1 cellular context compared by ENCODE assay signal in the genomic region with DNA sequence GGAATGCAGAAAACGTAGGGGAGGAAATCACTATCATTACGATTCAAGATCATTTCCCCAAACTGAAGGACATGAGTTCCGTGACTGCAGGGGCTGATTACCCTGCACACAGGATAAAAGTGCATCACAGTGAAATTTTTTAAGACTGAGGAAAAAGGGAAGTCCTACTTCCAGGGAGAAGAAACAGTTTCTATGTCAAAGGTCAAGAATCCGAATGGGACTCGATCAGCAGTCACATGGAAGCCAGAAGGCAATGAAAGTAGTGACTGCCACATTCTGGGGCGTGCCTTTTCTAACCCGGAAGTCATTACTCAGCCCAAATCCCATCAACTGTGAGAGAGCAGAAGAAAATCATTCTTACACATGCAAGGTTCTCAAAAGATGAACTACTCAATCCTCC.
TF ChIP-seq lines count a peak whose summit lies in the region.

No MANE protein-coding gene starts in this region.

TF ChIP-seq in HEK293, 187 proteins besides CTCF, POLR2A, EP300 and RAD21:
- TF ChIP-seq PRDM2 (tag by site-specific recombination; IDR thresholded peaks at IDR 0.05; ENCODE audit: borderline replicate concordance) = no peak
- TF ChIP-seq HOXD13 (CRISPR knock-in tag; IDR thresholded peaks at IDR 0.05; ENCODE audit: borderline replicate concordance) = no peak
- no peak for TF ChIP-seq ZNF24 (tag by site-specific recombination; IDR thresholded peaks at IDR 0.05)
- no peak for TF ChIP-seq ZNF155 (tag by site-specific recombination; IDR thresholded peaks at IDR 0.05)
- no peak for TF ChIP-seq WT1 (tag by site-specific recombination; IDR thresholded peaks at IDR 0.05)
- no peak for TF ChIP-seq ZNF629 (tag by site-specific recombination; IDR thresholded peaks at IDR 0.05)
- TF ChIP-seq, protein P1, sequence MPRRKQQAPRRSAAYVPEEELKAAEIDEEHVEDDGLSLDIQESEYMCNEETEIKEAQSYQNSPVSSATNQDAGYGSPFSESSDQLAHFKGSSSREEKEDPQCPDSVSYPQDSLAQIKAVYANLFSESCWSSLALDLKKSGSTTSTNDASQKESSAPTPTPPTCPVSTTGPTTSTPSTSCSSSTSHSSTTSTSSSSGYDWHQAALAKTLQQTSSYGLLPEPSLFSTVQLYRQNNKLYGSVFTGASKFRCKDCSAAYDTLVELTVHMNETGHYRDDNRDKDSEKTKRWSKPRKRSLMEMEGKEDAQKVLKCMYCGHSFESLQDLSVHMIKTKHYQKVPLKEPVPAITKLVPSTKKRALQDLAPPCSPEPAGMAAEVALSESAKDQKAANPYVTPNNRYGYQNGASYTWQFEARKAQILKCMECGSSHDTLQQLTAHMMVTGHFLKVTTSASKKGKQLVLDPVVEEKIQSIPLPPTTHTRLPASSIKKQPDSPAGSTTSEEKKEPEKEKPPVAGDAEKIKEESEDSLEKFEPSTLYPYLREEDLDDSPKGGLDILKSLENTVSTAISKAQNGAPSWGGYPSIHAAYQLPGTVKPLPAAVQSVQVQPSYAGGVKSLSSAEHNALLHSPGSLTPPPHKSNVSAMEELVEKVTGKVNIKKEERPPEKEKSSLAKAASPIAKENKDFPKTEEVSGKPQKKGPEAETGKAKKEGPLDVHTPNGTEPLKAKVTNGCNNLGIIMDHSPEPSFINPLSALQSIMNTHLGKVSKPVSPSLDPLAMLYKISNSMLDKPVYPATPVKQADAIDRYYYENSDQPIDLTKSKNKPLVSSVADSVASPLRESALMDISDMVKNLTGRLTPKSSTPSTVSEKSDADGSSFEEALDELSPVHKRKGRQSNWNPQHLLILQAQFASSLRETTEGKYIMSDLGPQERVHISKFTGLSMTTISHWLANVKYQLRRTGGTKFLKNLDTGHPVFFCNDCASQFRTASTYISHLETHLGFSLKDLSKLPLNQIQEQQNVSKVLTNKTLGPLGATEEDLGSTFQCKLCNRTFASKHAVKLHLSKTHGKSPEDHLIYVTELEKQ (tag by site-specific recombination; IDR thresholded peaks at IDR 0.05; ENCODE audit: borderline replicate concordance) = no peak
- no peak for TF ChIP-seq EGR2 (tag by site-specific recombination; IDR thresholded peaks at IDR 0.05; ENCODE audit: low read depth)
- TF ChIP-seq, protein P2, sequence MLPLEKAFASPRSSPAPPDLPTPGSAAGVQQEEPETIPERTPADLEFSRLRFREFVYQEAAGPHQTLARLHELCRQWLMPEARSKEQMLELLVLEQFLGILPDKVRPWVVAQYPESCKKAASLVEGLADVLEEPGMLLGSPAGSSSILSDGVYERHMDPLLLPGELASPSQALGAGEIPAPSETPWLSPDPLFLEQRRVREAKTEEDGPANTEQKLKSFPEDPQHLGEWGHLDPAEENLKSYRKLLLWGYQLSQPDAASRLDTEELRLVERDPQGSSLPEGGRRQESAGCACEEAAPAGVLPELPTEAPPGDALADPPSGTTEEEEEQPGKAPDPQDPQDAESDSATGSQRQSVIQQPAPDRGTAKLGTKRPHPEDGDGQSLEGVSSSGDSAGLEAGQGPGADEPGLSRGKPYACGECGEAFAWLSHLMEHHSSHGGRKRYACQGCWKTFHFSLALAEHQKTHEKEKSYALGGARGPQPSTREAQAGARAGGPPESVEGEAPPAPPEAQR (tag by site-specific recombination; IDR thresholded peaks at IDR 0.05) = no peak
- TF ChIP-seq ZNF174 (tag by site-specific recombination; IDR thresholded peaks at IDR 0.05) = no peak
- TF ChIP-seq, protein P3, sequence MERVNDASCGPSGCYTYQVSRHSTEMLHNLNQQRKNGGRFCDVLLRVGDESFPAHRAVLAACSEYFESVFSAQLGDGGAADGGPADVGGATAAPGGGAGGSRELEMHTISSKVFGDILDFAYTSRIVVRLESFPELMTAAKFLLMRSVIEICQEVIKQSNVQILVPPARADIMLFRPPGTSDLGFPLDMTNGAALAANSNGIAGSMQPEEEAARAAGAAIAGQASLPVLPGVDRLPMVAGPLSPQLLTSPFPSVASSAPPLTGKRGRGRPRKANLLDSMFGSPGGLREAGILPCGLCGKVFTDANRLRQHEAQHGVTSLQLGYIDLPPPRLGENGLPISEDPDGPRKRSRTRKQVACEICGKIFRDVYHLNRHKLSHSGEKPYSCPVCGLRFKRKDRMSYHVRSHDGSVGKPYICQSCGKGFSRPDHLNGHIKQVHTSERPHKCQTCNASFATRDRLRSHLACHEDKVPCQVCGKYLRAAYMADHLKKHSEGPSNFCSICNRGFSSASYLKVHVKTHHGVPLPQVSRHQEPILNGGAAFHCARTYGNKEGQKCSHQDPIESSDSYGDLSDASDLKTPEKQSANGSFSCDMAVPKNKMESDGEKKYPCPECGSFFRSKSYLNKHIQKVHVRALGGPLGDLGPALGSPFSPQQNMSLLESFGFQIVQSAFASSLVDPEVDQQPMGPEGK (tag by site-specific recombination; IDR thresholded peaks at IDR 0.05) = no peak
- no peak for TF ChIP-seq ZNF391 (tag by site-specific recombination; IDR thresholded peaks at IDR 0.05; ENCODE audit: borderline replicate concordance, low read depth)
- TF ChIP-seq, protein P4, sequence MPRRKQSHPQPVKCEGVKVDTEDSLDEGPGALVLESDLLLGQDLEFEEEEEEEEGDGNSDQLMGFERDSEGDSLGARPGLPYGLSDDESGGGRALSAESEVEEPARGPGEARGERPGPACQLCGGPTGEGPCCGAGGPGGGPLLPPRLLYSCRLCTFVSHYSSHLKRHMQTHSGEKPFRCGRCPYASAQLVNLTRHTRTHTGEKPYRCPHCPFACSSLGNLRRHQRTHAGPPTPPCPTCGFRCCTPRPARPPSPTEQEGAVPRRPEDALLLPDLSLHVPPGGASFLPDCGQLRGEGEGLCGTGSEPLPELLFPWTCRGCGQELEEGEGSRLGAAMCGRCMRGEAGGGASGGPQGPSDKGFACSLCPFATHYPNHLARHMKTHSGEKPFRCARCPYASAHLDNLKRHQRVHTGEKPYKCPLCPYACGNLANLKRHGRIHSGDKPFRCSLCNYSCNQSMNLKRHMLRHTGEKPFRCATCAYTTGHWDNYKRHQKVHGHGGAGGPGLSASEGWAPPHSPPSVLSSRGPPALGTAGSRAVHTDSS (tag by site-specific recombination; IDR thresholded peaks at IDR 0.05) = no peak
- no peak for TF ChIP-seq ZNF324 (tag by site-specific recombination; IDR thresholded peaks at IDR 0.05)
- no peak; the same call in 1 of the 2 replicates for TF ChIP-seq ZNF548 (tag by site-specific recombination; IDR thresholded peaks at IDR 0.05)
- TF ChIP-seq, protein P5, sequence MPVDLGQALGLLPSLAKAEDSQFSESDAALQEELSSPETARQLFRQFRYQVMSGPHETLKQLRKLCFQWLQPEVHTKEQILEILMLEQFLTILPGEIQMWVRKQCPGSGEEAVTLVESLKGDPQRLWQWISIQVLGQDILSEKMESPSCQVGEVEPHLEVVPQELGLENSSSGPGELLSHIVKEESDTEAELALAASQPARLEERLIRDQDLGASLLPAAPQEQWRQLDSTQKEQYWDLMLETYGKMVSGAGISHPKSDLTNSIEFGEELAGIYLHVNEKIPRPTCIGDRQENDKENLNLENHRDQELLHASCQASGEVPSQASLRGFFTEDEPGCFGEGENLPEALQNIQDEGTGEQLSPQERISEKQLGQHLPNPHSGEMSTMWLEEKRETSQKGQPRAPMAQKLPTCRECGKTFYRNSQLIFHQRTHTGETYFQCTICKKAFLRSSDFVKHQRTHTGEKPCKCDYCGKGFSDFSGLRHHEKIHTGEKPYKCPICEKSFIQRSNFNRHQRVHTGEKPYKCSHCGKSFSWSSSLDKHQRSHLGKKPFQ (tag by site-specific recombination; IDR thresholded peaks at IDR 0.05) = no peak
- no peak for TF ChIP-seq ZNF530 (tag by site-specific recombination; IDR thresholded peaks at IDR 0.05; ENCODE audit: low read depth)
